8 cellular contexts compared by ENCODE assay signal in the genomic region with DNA sequence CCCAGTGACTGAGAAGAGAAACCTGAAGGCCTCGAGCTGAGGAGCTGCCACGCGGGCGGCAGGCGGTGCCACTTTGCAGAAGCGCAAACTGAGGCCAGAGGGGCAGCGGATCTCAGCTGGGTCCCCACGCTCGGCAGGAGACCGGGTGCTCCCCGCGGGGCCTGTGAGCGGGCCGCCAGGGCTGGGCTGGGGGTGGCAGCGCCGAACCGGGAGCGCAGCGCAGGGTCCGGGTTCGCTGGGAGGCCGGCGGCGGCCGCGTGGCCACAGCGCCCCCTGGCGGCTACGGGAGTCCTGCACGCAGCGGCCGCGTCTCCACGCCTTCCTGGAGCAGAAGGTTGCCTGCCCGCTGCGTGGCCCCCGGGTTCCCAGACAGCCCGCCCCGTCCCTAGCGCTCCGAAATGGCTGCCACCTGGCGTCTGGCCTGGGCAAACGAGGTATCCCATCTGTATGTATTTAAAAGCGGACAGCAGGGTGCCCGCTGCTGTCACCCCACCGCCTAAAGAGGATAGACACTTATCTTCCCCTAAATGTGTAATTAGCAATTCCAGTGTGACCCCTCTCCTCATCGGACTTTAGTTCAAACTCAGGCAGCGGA.
A peak's percentile ranks its signal among the peaks of the same experiment; 100 is the strongest.
DNase-seq lines count a peak whose midpoint lies in the region; FAIRE-seq and TF ChIP-seq lines count a peak whose summit lies in the region.

No MANE protein-coding gene starts in this region.

- TF ChIP-seq CTCF in WI38 (IDR thresholded peaks at IDR 0.05; ENCODE audit: low read depth, low read length) = peak; percentile 66
- TF ChIP-seq CTCF in bronchial epithelial cell (IDR thresholded peaks at IDR 0.05; ENCODE audit: insufficient read depth, low read length, severe bottlenecking) = peak; percentile 90

- H3K4me3 ChIP-seq in H7 (ENCODE audit: insufficient read depth, low read depth, low read length) = peak overlapping the region; percentile 51
- peak overlapping the region; percentile 38; the same call in 1 of the 2 replicates for H3K4me3 ChIP-seq in WI38 (ENCODE audit: low read depth, low read length)
- no peak overlapping the region for H3K4me3 ChIP-seq in bronchial epithelial cell (ENCODE audit: low read depth, low read length)

- no peaks in the 10 kb centered on the region for H3K36me3 ChIP-seq in H7 (replicated peaks; ENCODE audit: control insufficient read depth, insufficient read depth, low read length)
- H3K36me3 ChIP-seq in bronchial epithelial cell (ENCODE audit: control insufficient read depth, insufficient read depth, low read length) = no peaks in the 10 kb centered on the region

- H3K27me3 ChIP-seq in H7 (ENCODE audit: control insufficient read depth, insufficient read depth, low read length) (no peaks in the 10 kb centered on the region; the same call in 1 of the 2 replicates), bronchial epithelial cell (ENCODE audit: control insufficient read depth, insufficient read depth, low read length) (no peaks in the 10 kb centered on the region)

- FAIRE-seq in bronchial epithelial cell (lab: Jason Lieb, UNC) = no peak

- DNase-seq in DMS114 treated with DMSO at 0.1 percent for 48 hours (lab: John Stamatoyannopoulos, UW; ENCODE audit: unreplicated experiment) (peak; percentile 44), H7 (peak; percentile 97), NCI-H146 treated with DMSO at 0.1 percent for 48 hours (lab: John Stamatoyannopoulos, UW; ENCODE audit: unreplicated experiment) (peak; percentile 22), bronchial epithelial cell (ENCODE audit: low read depth) (no peak), islet precursor cell (peak; percentile 89), cortex of kidney (lab: John Stamatoyannopoulos, UW) (no peak)
- DNase-seq in stimulated activated CD4-positive, alpha-beta T cell treated with anti-CD3 and anti-CD28 coated beads, Interleukin-1b, Interleukin-23, amount 100 ng/mL, for 48 hours = peak; percentile 62

Comparison
In these comparisons a context has a peak if more than half of its experiments do, and no peak if none do; other contexts are left out.
1. DNase-seq: peak in DMS114 treated with DMSO at 0.1 percent for 48 hours (single experiment), H7 (single experiment), NCI-H146 treated with DMSO at 0.1 percent for 48 hours (single experiment), islet precursor cell (single experiment) and stimulated activated CD4-positive, alpha-beta T cell treated with anti-CD3 and anti-CD28 coated beads, Interleukin-1b, Interleukin-23, amount 100 ng/mL, for 48 hours (single experiment); none in bronchial epithelial cell (single experiment) and cortex of kidney (single experiment).